In genomic region chr22:45503816-45504702, GRCh38 we compare ENCODE assay signal across 10 cellular contexts. TPM values are rescaled to one million over a fixed set of nuclear protein-coding genes. Genes with fewer than 3 reads are reported as not detected.
A peak's percentile ranks its signal among the peaks of the same experiment; 100 is the strongest.
DNase-seq lines count a peak whose midpoint lies in the region; ATAC-seq and TF ChIP-seq lines count a peak whose summit lies in the region.
"Had no signal": no experiment of that assay in that cellular context is flagged by ENCODE, and none has a peak within 500 bp of the region (broad histone marks: within the 10 kb centered on the region; RNA-seq: fewer than 3 reads in every experiment).

No MANE protein-coding gene starts in this region.

- H3K27me3 ChIP-seq in iPS-15b (ENCODE audit: control insufficient read depth, insufficient read depth, low read length): no peaks in the 10 kb centered on the region

- H3K4me1 ChIP-seq in iPS-15b (ENCODE audit: control insufficient read depth, insufficient read depth, low read length): peaks cover 2% of the 10 kb centered on the region

- peak overlapping the region; percentile 20 to 32 for H3K4me3 Mint-ChIP-seq in stimulated activated naive B cell treated with anti-CD40 and anti-IgM and Interleukin-4, amounts not matched to agents 10 μg/mL and 1 μg/mL and 100 μg/mL, for 72 hours
- no peak overlapping the region for H3K4me3 Mint-ChIP-seq in activated CD4-positive, alpha-beta T cell treated with anti-CD3 and anti-CD28 coated beads, Interleukin-2, amount 10 ng/mL, durations not matched to agents 7 days and 5 days
- H3K4me3 Mint-ChIP-seq: activated naive CD8-positive, alpha-beta T cell treated with anti-CD3 and anti-CD28 coated beads, Interleukin-2, amount 10 ng/mL, durations not matched to agents 7 days and 5 days had no signal

- peaks cover 52 to 63% of the 10 kb centered on the region in 2 donors for H3K27me3 Mint-ChIP-seq in stimulated activated naive B cell treated with anti-CD40 and anti-IgM and Interleukin-4, amounts not matched to agents 10 μg/mL and 1 μg/mL and 100 μg/mL, for 72 hours
- peaks cover 30% of the 10 kb centered on the region for H3K27me3 Mint-ChIP-seq in activated CD4-positive, alpha-beta T cell treated with anti-CD3 and anti-CD28 coated beads, Interleukin-2, amount 10 ng/mL, durations not matched to agents 7 days and 5 days

- H3K36me3 ChIP-seq in iPS-15b (ENCODE audit: control insufficient read depth, insufficient read depth, low read length): no peaks in the 10 kb centered on the region

- H3K9me3 ChIP-seq in iPS-15b (ENCODE audit: control insufficient read depth, insufficient read depth, low read length): no peaks in the 10 kb centered on the region

- H3K27ac Mint-ChIP-seq in stimulated activated naive B cell treated with anti-CD40 and anti-IgM and Interleukin-4, amounts not matched to agents 10 μg/mL and 1 μg/mL and 100 μg/mL, for 72 hours: no peak overlapping the region
- H3K27ac Mint-ChIP-seq in activated CD4-positive, alpha-beta T cell treated with anti-CD3 and anti-CD28 coated beads, Interleukin-2, amount 10 ng/mL, durations not matched to agents 7 days and 5 days: no peak overlapping the region
- H3K27ac Mint-ChIP-seq: activated naive CD8-positive, alpha-beta T cell treated with anti-CD3 and anti-CD28 coated beads, Interleukin-2, amount 10 ng/mL, durations not matched to agents 7 days and 5 days had no signal

- CTCF ChIA-PET in activated CD4-positive, alpha-beta T cell treated with anti-CD3 and anti-CD28 coated beads, Interleukin-2, amount 10 ng/mL, durations not matched to agents 7 days and 5 days (lab: Charles Lee): interaction anchor here (0.7 kb wide), 1 partner anchor 43 kb away, joined by 3 read pairs; no protein-coding TSS in a partner anchor

- peak overlapping the region; percentile 92 for H3K4me3 ChIP-seq in WI38 (ENCODE audit: low read depth, low read length)
- peak overlapping the region; percentile 75 for H3K4me3 ChIP-seq in iPS-15b (ENCODE audit: low read depth, low read length)

- DNase-seq in HK-2 (ENCODE audit: unreplicated experiment): peak; percentile 16
- no peak for DNase-seq in stimulated activated naive B cell treated with anti-CD40 and anti-IgM and Interleukin-4, amounts not matched to agents 10 μg/mL and 1 μg/mL and 100 μg/mL, for 72 hours
- DNase-seq in activated CD4-positive, alpha-beta T cell treated with anti-CD3 and anti-CD28 coated beads, Interleukin-2, amount 10 ng/mL, durations not matched to agents 7 days and 5 days: no peak
- DNase-seq: activated naive CD8-positive, alpha-beta T cell treated with anti-CD3 and anti-CD28 coated beads, Interleukin-2, amount 10 ng/mL, durations not matched to agents 7 days and 5 days had no signal

- peak; percentile 42 to 57 for ATAC-seq in stimulated activated naive B cell treated with anti-CD40 and anti-IgM and Interleukin-4, amounts not matched to agents 10 μg/mL and 1 μg/mL and 100 μg/mL, for 72 hours (replicated peaks)
- ATAC-seq in HG03378 (IDR thresholded peaks at IDR 0.05; ENCODE audit: unreplicated experiment) (no peak), GM19035 (IDR thresholded peaks at IDR 0.05; ENCODE audit: unreplicated experiment) (no peak), GM21381 (IDR thresholded peaks at IDR 0.05; ENCODE audit: unreplicated experiment) (no peak)

- no peaks in the 10 kb centered on the region for H3K36me3 Mint-ChIP-seq in stimulated activated naive B cell treated with anti-CD40 and anti-IgM and Interleukin-4, amounts not matched to agents 10 μg/mL and 1 μg/mL and 100 μg/mL, for 72 hours
- H3K36me3 Mint-ChIP-seq in activated CD4-positive, alpha-beta T cell treated with anti-CD3 and anti-CD28 coated beads, Interleukin-2, amount 10 ng/mL, durations not matched to agents 7 days and 5 days (ENCODE audit: low read depth): no peaks in the 10 kb centered on the region
- H3K36me3 Mint-ChIP-seq: activated naive CD8-positive, alpha-beta T cell treated with anti-CD3 and anti-CD28 coated beads, Interleukin-2, amount 10 ng/mL, durations not matched to agents 7 days and 5 days; IgD-negative memory B cell had no signal

- POLR2A ChIA-PET in activated CD4-positive, alpha-beta T cell treated with anti-CD3 and anti-CD28 coated beads, Interleukin-2, amount 10 ng/mL, durations not matched to agents 7 days and 5 days (lab: Charles Lee): no interaction called here

- no peaks in the 10 kb centered on the region for H3K9me3 Mint-ChIP-seq in stimulated activated naive B cell treated with anti-CD40 and anti-IgM and Interleukin-4, amounts not matched to agents 10 μg/mL and 1 μg/mL and 100 μg/mL, for 72 hours
- H3K9me3 Mint-ChIP-seq in activated CD4-positive, alpha-beta T cell treated with anti-CD3 and anti-CD28 coated beads, Interleukin-2, amount 10 ng/mL, durations not matched to agents 7 days and 5 days: no peaks in the 10 kb centered on the region
- H3K9me3 Mint-ChIP-seq: activated naive CD8-positive, alpha-beta T cell treated with anti-CD3 and anti-CD28 coated beads, Interleukin-2, amount 10 ng/mL, durations not matched to agents 7 days and 5 days; IgD-negative memory B cell had no signal

- peak overlapping the region; percentile 79 for H3K9ac ChIP-seq in iPS-15b (ENCODE audit: low read depth, low read length)

- TF ChIP-seq CTCF in WI38 (IDR thresholded peaks at IDR 0.05; ENCODE audit: low read depth, low read length): no peak

- peaks cover 6 to 19% of the 10 kb centered on the region in 2 donors for H3K4me1 Mint-ChIP-seq in stimulated activated naive B cell treated with anti-CD40 and anti-IgM and Interleukin-4, amounts not matched to agents 10 μg/mL and 1 μg/mL and 100 μg/mL, for 72 hours
- peaks cover 2% of the 10 kb centered on the region for H3K4me1 Mint-ChIP-seq in activated CD4-positive, alpha-beta T cell treated with anti-CD3 and anti-CD28 coated beads, Interleukin-2, amount 10 ng/mL, durations not matched to agents 7 days and 5 days

RNA-seq across cellular contexts. Expression of gene FBLN1, which starts 1.4 kb away (rescaled TPM):
- not detected for total RNA-seq in activated CD4-positive, alpha-beta T cell treated with anti-CD3 and anti-CD28 coated beads, Interleukin-2, amount 10 ng/mL, durations not matched to agents 7 days and 5 days
- total RNA-seq: activated naive CD8-positive, alpha-beta T cell treated with anti-CD3 and anti-CD28 coated beads, Interleukin-2, amount 10 ng/mL, durations not matched to agents 7 days and 5 days had no signal

Comparison
In these comparisons a context has a peak if more than half of its experiments do, and no peak if none do; other contexts are left out.
1. ATAC-seq: peak in stimulated activated naive B cell treated with anti-CD40 and anti-IgM and Interleukin-4, amounts not matched to agents 10 μg/mL and 1 μg/mL and 100 μg/mL, for 72 hours (2 of 2); none in HG03378 (single experiment), GM19035 (single experiment) and GM21381 (single experiment).